ENCODE assay signal across 23 cellular contexts in genomic region chr15:67701669-67702068, GRCh38.
DNase-seq lines count a peak whose midpoint lies in the region; ATAC-seq and TF ChIP-seq lines count a peak whose summit lies in the region.
"Had no signal": no experiment of that assay in that cellular context is flagged by ENCODE, and none has a peak within 500 bp of the region (broad histone marks: within the 10 kb centered on the region; RNA-seq: fewer than 3 reads in every experiment).

No MANE protein-coding gene starts in this region.

- H3K27me3 ChIP-seq in adipocyte (replicated peaks; ENCODE audit: control insufficient read depth, insufficient read depth, low read length) = no peaks in the 10 kb centered on the region
- H3K27me3 ChIP-seq in testis = no peaks in the 10 kb centered on the region
- H3K27me3 ChIP-seq: left lung, ovary, suprapubic skin had no signal

- 68 to 70% methylated on average over 2 of the region's 2 CpGs for WGBS in testis, 2 donors

- no peak for TF ChIP-seq CTCF in testis (IDR thresholded peaks at IDR 0.05)

- no peak overlapping the region for H3K27ac ChIP-seq in testis
- H3K27ac ChIP-seq: KMS-11, left lung, ovary, suprapubic skin had no signal

- H3K4me1 ChIP-seq in adipocyte (ENCODE audit: control insufficient read depth, insufficient read depth, low read length) (peaks cover 34% of the 10 kb centered on the region), testis (no peaks in the 10 kb centered on the region)
- H3K4me1 ChIP-seq: left lung, suprapubic skin had no signal

- peaks cover 11% of the 10 kb centered on the region for H3K36me3 ChIP-seq in adipocyte (ENCODE audit: control insufficient read depth, insufficient read depth, low read length, severe bottlenecking)
- no peaks in the 10 kb centered on the region for H3K36me3 ChIP-seq in testis (ENCODE audit: low read depth, missing control alignments)
- H3K36me3 ChIP-seq: ovary had no signal

- intact Hi-C loops in testis (cut with DNase I; ENCODE audit: low total_unique reads) = no loop called here

- TF ChIP-seq POLR2A in testis (IDR thresholded peaks at IDR 0.05) = no peak

- ATAC-seq in HG03520 (IDR thresholded peaks at IDR 0.05; ENCODE audit: unreplicated experiment) = no peak
- ATAC-seq: left lung; PC-3; stimulated activated memory B cell treated with anti-CD40 and anti-IgM and Interleukin-4, amounts not matched to agents 10 μg/mL and 1 μg/mL and 100 μg/mL, for 72 hours; T-helper 17 cell had no signal

- DNase-seq in AG20443 (ENCODE audit: low spot score) (peak; percentile 36), adipocyte (ENCODE audit: low read depth) (peak; percentile 40), fibroblast of peridontal ligament (ENCODE audit: extremely low read depth) (peak; percentile 72), testis (peak; percentile 25), dermis blood vessel endothelial cell (no peak)
- DNase-seq in activated effector memory CD4-positive, alpha-beta T cell treated with Interleukin-2 at 50 U/mL for 16 hours = no peak
- DNase-seq: activated CD4-positive, CD25-positive, alpha-beta regulatory T cell; activated naive CD4-positive, alpha-beta T cell; activated T-cell treated with anti-CD3 and anti-CD28 coated beads, Interleukin-2, amount 50 U/mL, for 48 hours; DND-41; left lung; NCI-H2029; NCI-H526; nephron progenitor cell; NK-92 treated with Interleukin-12 subunit alpha and Interleukin-12 subunit beta, amount 100 ng/mL, for 24 hours; ovary; PC-3; SK-N-SH; T-helper 17 cell had no signal

- H3K4me3 ChIP-seq in adipocyte (ENCODE audit: low read length) (no peak overlapping the region), testis (no peak overlapping the region)
- H3K4me3 ChIP-seq: left lung, ovary, suprapubic skin had no signal

- H3K9me3 ChIP-seq in adipocyte (ENCODE audit: control insufficient read depth, low read length) (no peaks in the 10 kb centered on the region), testis (no peaks in the 10 kb centered on the region)
- H3K9me3 ChIP-seq: left lung, ovary, SK-N-SH, suprapubic skin had no signal

- peak overlapping the region; percentile 43 for H3K9ac ChIP-seq in adipocyte (ENCODE audit: low read length)
- H3K9ac ChIP-seq: KMS-11, SK-N-SH had no signal

Comparison
In these comparisons a context has a peak if more than half of its experiments do, and no peak if none do; other contexts are left out.
1. DNase-seq: peak in AG20443 (single experiment), adipocyte (single experiment), fibroblast of peridontal ligament (single experiment) and testis (single experiment); none in dermis blood vessel endothelial cell (single experiment) and activated effector memory CD4-positive, alpha-beta T cell treated with Interleukin-2 at 50 U/mL for 16 hours (single experiment).